Comparison of ENCODE assay signal across 9 cellular contexts in the genomic region with DNA sequence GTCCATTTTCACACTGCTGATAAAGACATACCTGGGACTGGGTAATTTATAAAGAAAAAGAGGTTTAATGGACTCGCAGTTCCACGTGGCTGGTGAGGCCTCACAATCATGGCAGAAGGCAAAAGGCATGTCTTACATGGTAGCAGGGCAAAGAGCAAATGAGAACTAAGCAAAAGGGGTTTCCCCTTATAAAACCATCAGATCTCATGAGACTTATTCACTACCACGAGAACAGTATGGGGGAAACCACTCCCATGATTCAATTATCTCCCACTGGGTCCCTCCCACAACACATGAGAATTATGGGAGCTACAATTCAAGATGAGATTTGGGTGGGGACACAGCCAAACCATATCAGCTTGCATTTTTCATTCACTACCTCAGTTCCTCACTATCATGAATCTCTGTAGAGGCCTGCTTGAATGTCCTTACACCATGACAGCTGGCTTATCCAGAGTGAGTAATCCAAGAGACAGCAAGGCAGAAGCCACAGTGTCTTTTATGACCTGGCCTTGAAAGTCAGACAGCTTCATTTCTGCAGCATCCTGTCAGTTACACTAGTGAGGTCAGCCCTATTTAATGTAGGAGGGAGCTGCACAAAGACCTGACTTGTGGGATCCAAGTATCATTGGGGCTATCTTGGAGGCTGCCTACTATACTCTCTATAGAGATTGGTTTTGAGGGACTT. TPM values are rescaled to one million over a fixed set of nuclear protein-coding genes. Genes with fewer than 3 reads are reported as not detected.
"Had no signal": no experiment of that assay in that cellular context is flagged by ENCODE, and none has a peak within 500 bp of the region (broad histone marks: within the 10 kb centered on the region; RNA-seq: fewer than 3 reads in every experiment).

No MANE protein-coding gene starts in this region.

RNA-seq across cellular contexts. Expression of a gene that starts 22.9 kb away (rescaled TPM):
- total RNA-seq: glomerular endothelial cell, hepatocyte, left lobe of liver, lung, neural crest cell, omental fat pad, posterior vena cava, stomach, temporal lobe had no signal

RNA-seq across cellular contexts. Expression of a gene that starts 28.7 kb away (rescaled TPM):
- total RNA-seq: left lobe of liver, stomach, temporal lobe had no signal

RNA-seq across cellular contexts. Expression of a gene that starts 55.0 kb away (rescaled TPM):
- total RNA-seq: glomerular endothelial cell, temporal lobe had no signal

RNA-seq across cellular contexts. Expression of a gene that starts 58.6 kb away (rescaled TPM):
- total RNA-seq: glomerular endothelial cell, neural crest cell, stomach, temporal lobe had no signal
